1 cellular context compared by ENCODE assay signal in genomic region chr14:71116206-71117122, GRCh38.
TF ChIP-seq lines count a peak whose summit lies in the region.

No MANE protein-coding gene starts in this region.

TF ChIP-seq in HepG2, 621 proteins besides CTCF, POLR2A, EP300 and RAD21 (continued from another document and continues in another):
- TF ChIP-seq ARID3A (IDR thresholded peaks at IDR 0.05; ENCODE audit: low read depth, low read length) (peak; percentile 86), TRIM22 (IDR thresholded peaks at IDR 0.05) (no peak), TCF7 (IDR thresholded peaks at IDR 0.05; ENCODE audit: low read depth) (no peak), IRF9 (CRISPR knock-in tag; IDR thresholded peaks at IDR 0.05; ENCODE audit: borderline replicate concordance) (no peak), ZMYM2 (CRISPR knock-in tag; IDR thresholded peaks at IDR 0.05) (no peak), AHDC1 (CRISPR knock-in tag; IDR thresholded peaks at IDR 0.05; ENCODE audit: borderline replicate concordance) (peak; percentile 58; the same call in 1 of the 2 replicates), HNF4A (CRISPR knock-in tag; IDR thresholded peaks at IDR 0.05) (peak; percentile 88), ZNF3 (CRISPR knock-in tag; IDR thresholded peaks at IDR 0.05) (no peak), ZNF234 (CRISPR knock-in tag; conservative IDR thresholded peaks at IDR 0.05) (no peak), NCOA1 (CRISPR knock-in tag; IDR thresholded peaks at IDR 0.05) (no peak), HMG20A (CRISPR knock-in tag; IDR thresholded peaks at IDR 0.05; ENCODE audit: borderline replicate concordance) (0 out of 2 replicates have a peak, but pooled peaks have one; percentile 47), REPIN1 (CRISPR knock-in tag; IDR thresholded peaks at IDR 0.05; ENCODE audit: borderline replicate concordance, low read depth) (no peak), SKI (IDR thresholded peaks at IDR 0.05; ENCODE audit: partially characterized antibody) (peak; percentile 70), ZGPAT (CRISPR knock-in tag; IDR thresholded peaks at IDR 0.05) (0 out of 2 replicates have a peak, but pooled peaks have one; percentile 31), ATF2 (CRISPR knock-in tag; IDR thresholded peaks at IDR 0.05) (0 out of 2 replicates have a peak, but pooled peaks have one; percentile 30), DR1 (CRISPR knock-in tag; IDR thresholded peaks at IDR 0.05) (no peak), GTF3A (CRISPR knock-in tag; conservative IDR thresholded peaks at IDR 0.05) (no peak), MTF2 (CRISPR knock-in tag; IDR thresholded peaks at IDR 0.05; ENCODE audit: borderline replicate concordance) (no peak), HNF4G (IDR thresholded peaks at IDR 0.05; ENCODE audit: borderline replicate concordance, low read depth, low read length) (peak; percentile 71), HNF4G (CRISPR knock-in tag; IDR thresholded peaks at IDR 0.05; ENCODE audit: borderline replicate concordance, low read depth) (no peak), PHF21A (CRISPR knock-in tag; IDR thresholded peaks at IDR 0.05) (0 out of 2 replicates have a peak, but pooled peaks have one; percentile 27), HHEX (CRISPR knock-in tag; IDR thresholded peaks at IDR 0.05) (peak; percentile 57; the same call in 1 of the 2 replicates), ZNF691 (CRISPR knock-in tag; IDR thresholded peaks at IDR 0.05; ENCODE audit: borderline replicate concordance, low read depth) (no peak), MATR3 (CRISPR knock-in tag; IDR thresholded peaks at IDR 0.05) (no peak), STAG1 (CRISPR knock-in tag; IDR thresholded peaks at IDR 0.05) (no peak), ZNF432 (CRISPR knock-in tag; IDR thresholded peaks at IDR 0.05; ENCODE audit: borderline replicate concordance) (no peak), NFATC3 (CRISPR knock-in tag; IDR thresholded peaks at IDR 0.05) (no peak), NFE2L2 (IDR thresholded peaks at IDR 0.05; ENCODE audit: low read length) (no peak), KMT2B (CRISPR knock-in tag; IDR thresholded peaks at IDR 0.05) (no peak), PRDM4 (CRISPR knock-in tag; IDR thresholded peaks at IDR 0.05; ENCODE audit: borderline replicate concordance) (no peak), HOMEZ (CRISPR knock-in tag; IDR thresholded peaks at IDR 0.05; ENCODE audit: low read depth) (no peak), RXRA (CRISPR knock-in tag; IDR thresholded peaks at IDR 0.05) (peak; percentile 56; the same call in 1 of the 2 replicates), ZNF550 (CRISPR knock-in tag; IDR thresholded peaks at IDR 0.05; ENCODE audit: borderline replicate concordance) (no peak), HMG20B (CRISPR knock-in tag; conservative IDR thresholded peaks at IDR 0.05) (peak; percentile 58; the same call in 1 of the 2 replicates), E2F2 (CRISPR knock-in tag; IDR thresholded peaks at IDR 0.05; ENCODE audit: borderline replicate concordance) (no peak), ZXDC (CRISPR knock-in tag; IDR thresholded peaks at IDR 0.05) (no peak), MED13 (CRISPR knock-in tag; IDR thresholded peaks at IDR 0.05) (no peak)
